15 cellular contexts compared by ENCODE assay signal in the genomic region with DNA sequence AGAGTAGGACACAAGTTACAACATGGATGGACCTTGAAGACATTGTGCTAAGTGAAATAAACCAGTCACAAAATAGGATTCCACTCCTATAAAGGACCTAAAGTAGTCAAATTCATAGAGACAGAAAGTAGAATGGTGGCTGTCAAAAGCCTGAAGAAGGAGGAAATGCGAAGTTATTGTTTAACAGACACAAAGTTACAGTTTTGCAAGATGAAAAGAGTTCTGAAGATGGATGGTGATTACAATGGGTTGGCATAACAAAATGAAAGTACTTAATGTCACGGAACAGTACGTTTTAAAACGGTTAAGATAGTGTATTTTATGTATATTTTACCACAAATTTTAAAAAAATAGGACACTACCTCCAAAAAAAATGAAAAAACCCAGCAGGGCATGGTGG. TPM values are rescaled to one million over a fixed set of nuclear protein-coding genes. Genes with fewer than 3 reads are reported as not detected.
DNase-seq lines count a peak whose midpoint lies in the region; ATAC-seq and TF ChIP-seq lines count a peak whose summit lies in the region.
"Had no signal": no experiment of that assay in that cellular context is flagged by ENCODE, and none has a peak within 500 bp of the region (broad histone marks: within the 10 kb centered on the region; RNA-seq: fewer than 3 reads in every experiment).

No MANE protein-coding gene starts in this region.

- H3K27ac Mint-ChIP-seq in activated CD4-positive, alpha-beta T cell treated with anti-CD3 and anti-CD28 coated beads for 36 hours = peak overlapping the region; percentile 84
- H3K27ac Mint-ChIP-seq in T-helper 17 cell = peak overlapping the region; percentile 86

- no peaks in the 10 kb centered on the region for H3K27me3 ChIP-seq in lower lobe of right lung (ENCODE audit: low read depth)
- H3K27me3 ChIP-seq: testis had no signal

- H3K4me3 ChIP-seq in mucosa of descending colon (no peak overlapping the region), lower lobe of right lung (no peak overlapping the region)
- H3K4me3 ChIP-seq: coronary artery, testis had no signal

- TF ChIP-seq CTCF in mucosa of descending colon (IDR thresholded peaks at IDR 0.05) (no peak), lower lobe of right lung (IDR thresholded peaks at IDR 0.05) (no peak)

- intact Hi-C loops in activated CD4-positive, alpha-beta T cell treated with anti-CD3 and anti-CD28 coated beads for 36 hours (cut with DNase I, micrococcal nuclease) = no loop called here
- intact Hi-C loops in mucosa of descending colon (cut with DNase I, micrococcal nuclease) = no loop called here
- intact Hi-C loops in lower lobe of right lung (cut with DNase I) = no loop called here

- no peaks in the 10 kb centered on the region for H3K9me3 Mint-ChIP-seq in activated CD4-positive, alpha-beta T cell treated with anti-CD3 and anti-CD28 coated beads for 36 hours (ENCODE audit: low read depth)

- POLR2A ChIA-PET in activated CD4-positive, alpha-beta T cell treated with anti-CD3 and anti-CD28 coated beads for 36 hours (lab: Charles Lee) = interaction anchor here (1.2 kb wide), 1 partner anchor 11 kb away, joined by 3 read pairs; no protein-coding TSS in a partner anchor

- no peak for ATAC-seq in activated CD4-positive, alpha-beta T cell treated with anti-CD3 and anti-CD28 coated beads for 36 hours
- ATAC-seq in GM21737 (IDR thresholded peaks at IDR 0.05; ENCODE audit: unreplicated experiment) (peak; percentile 45), T-helper 17 cell (peak; percentile 26), mucosa of descending colon (peak; percentile 44), lower lobe of right lung (no peak), GM21576 (IDR thresholded peaks at IDR 0.05; ENCODE audit: unreplicated experiment) (no peak)
- ATAC-seq: Panc1, right cardiac atrium had no signal

- no peaks in the 10 kb centered on the region for H3K27me3 Mint-ChIP-seq in activated CD4-positive, alpha-beta T cell treated with anti-CD3 and anti-CD28 coated beads for 36 hours
- no peaks in the 10 kb centered on the region for H3K27me3 Mint-ChIP-seq in T-helper 17 cell

- H3K36me3 ChIP-seq in mucosa of descending colon (ENCODE audit: low read depth) (no peaks in the 10 kb centered on the region), lower lobe of right lung (no peaks in the 10 kb centered on the region)

- H3K27ac ChIP-seq in lower lobe of right lung = no peak overlapping the region
- H3K27ac ChIP-seq: 22Rv1, coronary artery, testis had no signal

- peaks cover 17% of the 10 kb centered on the region for H3K4me1 ChIP-seq in mucosa of descending colon (ENCODE audit: low read depth)
- peaks cover 37% of the 10 kb centered on the region for H3K4me1 ChIP-seq in lower lobe of right lung
- H3K4me1 ChIP-seq: testis had no signal

- peaks cover 88% of the 10 kb centered on the region for H3K4me1 Mint-ChIP-seq in activated CD4-positive, alpha-beta T cell treated with anti-CD3 and anti-CD28 coated beads for 36 hours
- H3K4me1 Mint-ChIP-seq in T-helper 17 cell = peaks cover 59% of the 10 kb centered on the region

- H3K4me3 Mint-ChIP-seq in activated CD4-positive, alpha-beta T cell treated with anti-CD3 and anti-CD28 coated beads for 36 hours = peak overlapping the region; percentile 47
- peak overlapping the region; percentile 70 for H3K4me3 Mint-ChIP-seq in T-helper 17 cell

- no peak for DNase-seq in activated CD4-positive, alpha-beta T cell treated with anti-CD3 and anti-CD28 coated beads for 36 hours
- no peak for DNase-seq in activated CD4-positive, alpha-beta T cell treated with anti-CD3 and anti-CD28 coated beads for 1 hour
- DNase-seq in T-helper 17 cell (no peak), mucosa of descending colon (no peak), DMS114 treated with DMSO at 0.1 percent for 48 hours (lab: John Stamatoyannopoulos, UW; ENCODE audit: unreplicated experiment) (no peak), lower lobe of right lung (no peak)
- DNase-seq: activated effector memory CD4-positive, alpha-beta T cell treated with Interleukin-2 at 50 U/mL for 16 hours; NCI-H2107; right cardiac atrium; testis had no signal

- peaks cover 51% of the 10 kb centered on the region for H3K36me3 Mint-ChIP-seq in activated CD4-positive, alpha-beta T cell treated with anti-CD3 and anti-CD28 coated beads for 36 hours (ENCODE audit: low read depth)
- H3K36me3 Mint-ChIP-seq in T-helper 17 cell (ENCODE audit: low read depth) = peaks cover 5% of the 10 kb centered on the region

- H3K9me3 ChIP-seq in T-helper 17 cell (ENCODE audit: control insufficient read depth, low read length, poor library complexity, severe bottlenecking) (no peaks in the 10 kb centered on the region), mucosa of descending colon (no peaks in the 10 kb centered on the region), lower lobe of right lung (no peaks in the 10 kb centered on the region)
- H3K9me3 ChIP-seq: testis had no signal

- CTCF ChIA-PET in activated CD4-positive, alpha-beta T cell treated with anti-CD3 and anti-CD28 coated beads for 36 hours (lab: Charles Lee) = interaction anchor here (1.2 to 2.0 kb wide), 3 partner anchors 32 to 159 kb away, joined by 3 to 5 read pairs (median 5); no protein-coding TSS in a partner anchor

RNA-seq across cellular contexts. Expression of gene FOXO1, which starts 34.8 kb away (rescaled TPM):
- 10 to 100 TPM; 37.5 to 42.5 TPM for total RNA-seq in activated CD4-positive, alpha-beta T cell treated with anti-CD3 and anti-CD28 coated beads for 36 hours
- total RNA-seq in T-helper 17 cell = 10 to 100 TPM; 72.9 to 86.1 TPM
- total RNA-seq in mucosa of descending colon = 10 to 100 TPM; 28.7 to 34.1 (median 30.5) TPM
- total RNA-seq in lower lobe of right lung = 19.9 TPM

Comparison
In these comparisons a context has a peak if more than half of its experiments do, and no peak if none do; other contexts are left out.
1. ATAC-seq: peak in GM21737 (single experiment), T-helper 17 cell (single experiment) and mucosa of descending colon (single experiment); none in activated CD4-positive, alpha-beta T cell treated with anti-CD3 and anti-CD28 coated beads for 36 hours (single experiment), lower lobe of right lung (0 of 2) and GM21576 (single experiment).